Comparison of ENCODE assay signal across 8 cellular contexts in genomic region chr6:118935331-118935668, GRCh38. TPM values are rescaled to one million over a fixed set of nuclear protein-coding genes. Genes with fewer than 3 reads are reported as not detected.
DNase-seq lines count a peak whose midpoint lies in the region; ATAC-seq and TF ChIP-seq lines count a peak whose summit lies in the region.

No MANE protein-coding gene starts in this region.

- peaks cover 51% of the 10 kb centered on the region for H3K36me3 Mint-ChIP-seq in stimulated activated naive CD8-positive, alpha-beta T cell treated with anti-CD3 and anti-CD28 coated beads, Interleukin-15, Interleukin-2, amounts not matched to agents 100 ng/mL and 50 ng/mL, for 24 hours (ENCODE audit: low read depth)

- H3K9me3 Mint-ChIP-seq in stimulated activated naive CD8-positive, alpha-beta T cell treated with anti-CD3 and anti-CD28 coated beads, Interleukin-15, Interleukin-2, amounts not matched to agents 100 ng/mL and 50 ng/mL, for 24 hours = peaks cover 7% of the 10 kb centered on the region

- H3K4me3 ChIP-seq in HUES64 (ENCODE audit: low read length) (peak overlapping the region; percentile 95), ectodermal cell (ENCODE audit: insufficient read depth, low read depth, low read length) (peak overlapping the region; percentile 96), ovary (peak overlapping the region; percentile 85)

- no peak for TF ChIP-seq POLR2A in ovary (IDR thresholded peaks at IDR 0.05)

- DNase-seq in stimulated activated naive CD8-positive, alpha-beta T cell treated with anti-CD3 and anti-CD28 coated beads, Interleukin-15, Interleukin-2, amounts not matched to agents 100 U/mL and 50 U/mL, for 24 hours = no peak
- no peak for DNase-seq in ovary
- no peak for DNase-seq in left lobe of liver (ENCODE audit: low spot score)
- DNase-seq in NCI-H446 (lab: John Stamatoyannopoulos, UW) = no peak
- no peak for DNase-seq in NCI-H1930 (lab: John Stamatoyannopoulos, UW)

- peaks cover 30% of the 10 kb centered on the region for H3K4me1 Mint-ChIP-seq in stimulated activated naive CD8-positive, alpha-beta T cell treated with anti-CD3 and anti-CD28 coated beads, Interleukin-15, Interleukin-2, amounts not matched to agents 100 ng/mL and 50 ng/mL, for 24 hours (ENCODE audit: low read depth)

- H3K9me3 ChIP-seq in HUES64 (ENCODE audit: insufficient read depth, low read depth, low read length) (no peaks in the 10 kb centered on the region), ectodermal cell (ENCODE audit: control insufficient read depth, low read length) (no peaks in the 10 kb centered on the region), ovary (no peaks in the 10 kb centered on the region)

- H3K27me3 ChIP-seq in HUES64 (ENCODE audit: insufficient read depth, low read length) (no peaks in the 10 kb centered on the region), ectodermal cell (ENCODE audit: control insufficient read depth, insufficient read depth, low read length, poor library complexity, severe bottlenecking) (no peaks in the 10 kb centered on the region), ovary (no peaks in the 10 kb centered on the region)

- H3K27ac Mint-ChIP-seq in stimulated activated naive CD8-positive, alpha-beta T cell treated with anti-CD3 and anti-CD28 coated beads, Interleukin-15, Interleukin-2, amounts not matched to agents 100 ng/mL and 50 ng/mL, for 24 hours = peak overlapping the region; percentile 79

- intact Hi-C loops in ovary (cut with DNase I) = no loop called here

- H3K27me3 Mint-ChIP-seq in stimulated activated naive CD8-positive, alpha-beta T cell treated with anti-CD3 and anti-CD28 coated beads, Interleukin-15, Interleukin-2, amounts not matched to agents 100 ng/mL and 50 ng/mL, for 24 hours = no peaks in the 10 kb centered on the region

- H3K4me1 ChIP-seq in HUES64 (ENCODE audit: insufficient read depth, low read length) = peaks cover 17% of the 10 kb centered on the region
- H3K4me1 ChIP-seq in ectodermal cell (ENCODE audit: control insufficient read depth, insufficient read depth, low read length) = peaks cover 8% of the 10 kb centered on the region
- no peaks in the 10 kb centered on the region for H3K4me1 ChIP-seq in ovary (ENCODE audit: insufficient read depth)

- H3K4me3 Mint-ChIP-seq in stimulated activated naive CD8-positive, alpha-beta T cell treated with anti-CD3 and anti-CD28 coated beads, Interleukin-15, Interleukin-2, amounts not matched to agents 100 ng/mL and 50 ng/mL, for 24 hours = peak overlapping the region; percentile 90

- peak overlapping the region; percentile 62 for H3K27ac ChIP-seq in HUES64 (ENCODE audit: low read depth, low read length)
- H3K27ac ChIP-seq in ectodermal cell (ENCODE audit: insufficient read depth, low read depth, low read length, poor library complexity, severe bottlenecking) = peak overlapping the region; percentile 76
- H3K27ac ChIP-seq in ovary = peak overlapping the region; percentile 45 to 90

- WGBS in HUES64 = 76% methylated on average over 1 of the region's 1 CpG
- WGBS in ectodermal cell, 2 experiments = 69 to 81% methylated on average over 1 of the region's 1 CpG
- 18 to 35% (median 20%) methylated on average over 1 of the region's 1 CpG for WGBS in ovary, 3 donors

- TF ChIP-seq CTCF in ovary (IDR thresholded peaks at IDR 0.05) = no peak

- TF ChIP-seq EP300 in ovary (IDR thresholded peaks at IDR 0.05) = no peak

- peak overlapping the region; percentile 77 for H3K9ac ChIP-seq in HUES64 (ENCODE audit: low read depth, low read length)

- no peak for ATAC-seq in stimulated activated naive CD8-positive, alpha-beta T cell treated with anti-CD3 and anti-CD28 coated beads, Interleukin-15, Interleukin-2, amounts not matched to agents 100 U/mL and 50 U/mL, for 24 hours
- ATAC-seq in left lobe of liver = no peak

- H3K36me3 ChIP-seq in HUES64 (ENCODE audit: insufficient read depth, low read length) = peaks cover 30% of the 10 kb centered on the region
- H3K36me3 ChIP-seq in ectodermal cell (ENCODE audit: control insufficient read depth, insufficient read depth, low read length) = peaks cover 4% of the 10 kb centered on the region
- H3K36me3 ChIP-seq in ovary = no peaks in the 10 kb centered on the region

RNA-seq across cellular contexts. Expression of gene MCM9, which starts 0.3 kb away (rescaled TPM):
- 9.2 TPM for polyA plus RNA-seq in HUES64 (2013, experiment 1 of 2)
- polyA plus RNA-seq in HUES64 (2013, experiment 2 of 2) = 8.9 TPM
- polyA plus RNA-seq in ectodermal cell (2013, experiment 1 of 4) = 19.3 TPM
- polyA plus RNA-seq in ectodermal cell (2013, experiment 2 of 4) = 19.4 TPM
- polyA plus RNA-seq in ectodermal cell (2013, experiment 3 of 4) = 14.3 TPM
- polyA plus RNA-seq in ectodermal cell (2013, experiment 4 of 4) = 16.7 TPM
- total RNA-seq in ovary (10 to 100 TPM in 6 of 7 donors, 1 to 10 TPM in 1; 7.9 to 17.5 (median 11.6) TPM), left lobe of liver (5.1 TPM)
- 1 to 10 TPM; 5.5 to 6.7 TPM for polyA plus RNA-seq in ovary

RNA-seq across cellular contexts. Expression of gene ASF1A, which starts 41.3 kb away (rescaled TPM):
- polyA plus RNA-seq in HUES64 (2013, experiment 1 of 2) = 29.0 TPM
- 33.3 TPM for polyA plus RNA-seq in HUES64 (2013, experiment 2 of 2)
- 24.1 TPM for polyA plus RNA-seq in ectodermal cell (2013, experiment 1 of 4)
- 28.4 TPM for polyA plus RNA-seq in ectodermal cell (2013, experiment 2 of 4)
- 28.5 TPM for polyA plus RNA-seq in ectodermal cell (2013, experiment 3 of 4)
- 29.9 TPM for polyA plus RNA-seq in ectodermal cell (2013, experiment 4 of 4)
- total RNA-seq in ovary = 10 to 100 TPM in 6 of 7 donors, 1 to 10 TPM in 1; 9.9 to 30.7 (median 23.9) TPM
- 10 to 100 TPM; 16.7 to 19.4 TPM for polyA plus RNA-seq in ovary
- 10.2 TPM for total RNA-seq in left lobe of liver
